In genomic region chr16:69330286-69331109, GRCh38 we compare ENCODE assay signal across 8 cellular contexts. TPM values are rescaled to one million over a fixed set of nuclear protein-coding genes. Genes with fewer than 3 reads are reported as not detected.
A peak's percentile ranks its signal among the peaks of the same experiment; 100 is the strongest.
DNase-seq lines count a peak whose midpoint lies in the region; ATAC-seq and TF ChIP-seq lines count a peak whose summit lies in the region.

A gene with protein sequence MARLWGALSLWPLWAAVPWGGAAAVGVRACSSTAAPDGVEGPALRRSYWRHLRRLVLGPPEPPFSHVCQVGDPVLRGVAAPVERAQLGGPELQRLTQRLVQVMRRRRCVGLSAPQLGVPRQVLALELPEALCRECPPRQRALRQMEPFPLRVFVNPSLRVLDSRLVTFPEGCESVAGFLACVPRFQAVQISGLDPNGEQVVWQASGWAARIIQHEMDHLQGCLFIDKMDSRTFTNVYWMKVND (minus strand): TSS chr16:69330588. CDS start chr16:69330570, 18 bp downstream.

- peak; percentile 92 for ATAC-seq in GM19328 (IDR thresholded peaks at IDR 0.05; ENCODE audit: unreplicated experiment)
- ATAC-seq in HG03469 (IDR thresholded peaks at IDR 0.05; ENCODE audit: unreplicated experiment), result peak; percentile 77
- ATAC-seq in left colon, result peak; percentile 85

- H3K4me3 ChIP-seq in coronary artery, result peak within 1 kb of the TSS; percentile 84

- peak; percentile 52 to 95 (median 89) for DNase-seq in C1 segment of cervical spinal cord (lab: John Stamatoyannopoulos, UW)
- peak; percentile 58 to 95 for DNase-seq in NCI-H526 (lab: John Stamatoyannopoulos, UW)
- peak; percentile 87 for DNase-seq in activated CD4-positive, alpha-beta T cell treated with anti-CD3 and anti-CD28 coated beads, Interleukin-2, amount 10 ng/mL, durations not matched to agents 7 days and 5 days
- peak; percentile 95 for DNase-seq in coronary artery (ENCODE audit: low spot score)
- DNase-seq in left colon, result peak; percentile 96
- peak; percentile 68 to 78 for DNase-seq in stimulated activated CD4-positive, alpha-beta T cell treated with anti-CD3 and anti-CD28 coated beads, Interleukin-1b, Interleukin-23, amount 100 ng/mL, for 4 hours (ENCODE audit: low read depth in 2 of 2)

- H3K27ac ChIP-seq in coronary artery, result peak within 1 kb of the TSS; percentile 74 to 92

- peaks cover 52% of the 10 kb centered on the region for H3K36me3 Mint-ChIP-seq in activated CD4-positive, alpha-beta T cell treated with anti-CD3 and anti-CD28 coated beads, Interleukin-2, amount 10 ng/mL, durations not matched to agents 7 days and 5 days (ENCODE audit: low read depth)

- intact Hi-C loops in left colon (cut with DNase I, micrococcal nuclease), result no loop called here

- peaks cover 48% of the 10 kb centered on the region for H3K4me1 Mint-ChIP-seq in activated CD4-positive, alpha-beta T cell treated with anti-CD3 and anti-CD28 coated beads, Interleukin-2, amount 10 ng/mL, durations not matched to agents 7 days and 5 days

- H3K4me3 Mint-ChIP-seq in activated CD4-positive, alpha-beta T cell treated with anti-CD3 and anti-CD28 coated beads, Interleukin-2, amount 10 ng/mL, durations not matched to agents 7 days and 5 days, result peak within 1 kb of the TSS; percentile 78

- peak within 1 kb of the TSS; percentile 73 for H3K27ac Mint-ChIP-seq in activated CD4-positive, alpha-beta T cell treated with anti-CD3 and anti-CD28 coated beads, Interleukin-2, amount 10 ng/mL, durations not matched to agents 7 days and 5 days

- POLR2A ChIA-PET in activated CD4-positive, alpha-beta T cell treated with anti-CD3 and anti-CD28 coated beads, Interleukin-2, amount 10 ng/mL, durations not matched to agents 7 days and 5 days (lab: Charles Lee), result interaction anchor here (0.6 kb wide), 3 partner anchors 8 to 300 kb away, joined by 4 to 6 read pairs (median 6); no protein-coding TSS in a partner anchor

- TF ChIP-seq CTCF in coronary artery (IDR thresholded peaks at IDR 0.05), result no peak

- CTCF ChIA-PET in activated CD4-positive, alpha-beta T cell treated with anti-CD3 and anti-CD28 coated beads, Interleukin-2, amount 10 ng/mL, durations not matched to agents 7 days and 5 days (lab: Charles Lee), result interaction anchor here (0.5 to 3.5 kb wide), 7 partner anchors 8 to 424 kb away, joined by 3 to 12 read pairs (median 4); partner anchors contain the start of genes NIP7 and NOB1

- no peaks in the 10 kb centered on the region for H3K9me3 Mint-ChIP-seq in activated CD4-positive, alpha-beta T cell treated with anti-CD3 and anti-CD28 coated beads, Interleukin-2, amount 10 ng/mL, durations not matched to agents 7 days and 5 days

- no peaks in the 10 kb centered on the region for H3K27me3 Mint-ChIP-seq in activated CD4-positive, alpha-beta T cell treated with anti-CD3 and anti-CD28 coated beads, Interleukin-2, amount 10 ng/mL, durations not matched to agents 7 days and 5 days

RNA-seq across cellular contexts. Expression of the gene that starts here (rescaled TPM):
- 10 to 100 TPM in 1 of 2 experiments, 1 to 10 TPM in 1; 9.1 to 15.2 TPM for total RNA-seq in activated CD4-positive, alpha-beta T cell treated with anti-CD3 and anti-CD28 coated beads, Interleukin-2, amount 10 ng/mL, durations not matched to agents 7 days and 5 days
- total RNA-seq in left colon, result 10 to 100 TPM; 10.1 to 20.5 TPM

Comparison
In these comparisons a context has a peak if more than half of its experiments do, and no peak if none do; other contexts are left out.
1. Peak in every context shown above with its lines: DNase-seq, ATAC-seq, H3K4me3 ChIP-seq and H3K27ac ChIP-seq.